12 cellular contexts compared by ENCODE assay signal in genomic region chrX:261167-261857, GRCh38. TPM values are rescaled to one million over a fixed set of nuclear protein-coding genes. Genes with fewer than 3 reads are reported as not detected.
A peak's percentile ranks its signal among the peaks of the same experiment; 100 is the strongest.
DNase-seq lines count a peak whose midpoint lies in the region; ATAC-seq and TF ChIP-seq lines count a peak whose summit lies in the region.
"Had no signal": no experiment of that assay in that cellular context is flagged by ENCODE, and none has a peak within 500 bp of the region (broad histone marks: within the 10 kb centered on the region; RNA-seq: fewer than 3 reads in every experiment).

No MANE protein-coding gene starts in this region.

- H3K27ac Mint-ChIP-seq in Calu3 (ENCODE audit: unreplicated experiment) (peak overlapping the region; percentile 94), immature natural killer cell (no peak overlapping the region)
- H3K27ac Mint-ChIP-seq: activated naive CD8-positive, alpha-beta T cell treated with anti-CD3 and anti-CD28 coated beads, Interleukin-2, amount 10 ng/mL, durations not matched to agents 7 days and 5 days had no signal

- H3K4me3 ChIP-seq in SJCRH30 = peak overlapping the region; percentile 29
- no peak overlapping the region for H3K4me3 ChIP-seq in cardiac muscle cell

- peak; percentile 48 for ATAC-seq in omental fat pad (ENCODE audit: low FRiP score)
- ATAC-seq in GM18498 (IDR thresholded peaks at IDR 0.05; ENCODE audit: unreplicated experiment) = no peak
- ATAC-seq: activated CD4-positive, CD25-positive, alpha-beta regulatory T cell treated with anti-CD3 and anti-CD28 coated beads, Interleukin-2, amount 50 U/mL, for 24 hours had no signal

- intact Hi-C loops in Calu3 (cut with micrococcal nuclease; ENCODE audit: unreplicated experiment) = no loop called here

- H3K9me3 Mint-ChIP-seq in Calu3 (ENCODE audit: low read depth, unreplicated experiment) = no peaks in the 10 kb centered on the region
- no peaks in the 10 kb centered on the region for H3K9me3 Mint-ChIP-seq in immature natural killer cell
- H3K9me3 Mint-ChIP-seq: activated naive CD8-positive, alpha-beta T cell treated with anti-CD3 and anti-CD28 coated beads, Interleukin-2, amount 10 ng/mL, durations not matched to agents 7 days and 5 days had no signal

- H3K27me3 Mint-ChIP-seq in Calu3 (ENCODE audit: unreplicated experiment) (no peaks in the 10 kb centered on the region), immature natural killer cell (ENCODE audit: low read depth in 3 of 3) (no peaks in the 10 kb centered on the region)
- H3K27me3 Mint-ChIP-seq: activated naive CD8-positive, alpha-beta T cell treated with anti-CD3 and anti-CD28 coated beads, Interleukin-2, amount 10 ng/mL, durations not matched to agents 7 days and 5 days had no signal

- TF ChIP-seq CTCF in Calu3 (IDR thresholded peaks at IDR 0.05; ENCODE audit: unreplicated experiment) (no peak), cardiac muscle cell (IDR thresholded peaks at IDR 0.05; ENCODE audit: low read depth, low read length) (peak; percentile 26), omental fat pad (IDR thresholded peaks at IDR 0.05) (no peak)

- BruUV-seq in Calu3 (replicated peaks; lab: Mats Ljungman, UMichigan) = no TSS peak

- H3K9me3 ChIP-seq in SJCRH30 (replicated peaks) (no peaks in the 10 kb centered on the region), cardiac muscle cell (ENCODE audit: low read depth) (no peaks in the 10 kb centered on the region)

- DNase-seq in Calu3 (peak; percentile 68), SJCRH30 (peak in 1 of 2 experiments; percentile 10), cardiac muscle cell (ENCODE audit: low read depth in 1 of 2, low spot score in 1 of 2) (peak in 1 of 2 donors; percentile 79), omental fat pad (ENCODE audit: low spot score) (no peak), NK-92 (lab: John Stamatoyannopoulos, UW; ENCODE audit: unreplicated experiment) (no peak), immature natural killer cell (no peak)
- DNase-seq in activated naive CD4-positive, alpha-beta T cell (lab: John Stamatoyannopoulos, UW) = no peak
- DNase-seq: activated naive CD8-positive, alpha-beta T cell treated with anti-CD3 and anti-CD28 coated beads, Interleukin-2, amount 10 ng/mL, durations not matched to agents 7 days and 5 days; NCI-H1436 treated with DMSO at 0.1 percent for 48 hours; stimulated activated CD4-positive, alpha-beta T cell treated with anti-CD3 and anti-CD28 coated beads, Interleukin-15, amount 100 ng/mL, for 24 hours had no signal

- H3K27me3 ChIP-seq in SJCRH30 = no peaks in the 10 kb centered on the region
- no peaks in the 10 kb centered on the region for H3K27me3 ChIP-seq in cardiac muscle cell

- H3K4me3 Mint-ChIP-seq in Calu3 (ENCODE audit: low read depth, unreplicated experiment) (peak overlapping the region; percentile 64), immature natural killer cell (no peak overlapping the region)
- H3K4me3 Mint-ChIP-seq: activated naive CD8-positive, alpha-beta T cell treated with anti-CD3 and anti-CD28 coated beads, Interleukin-2, amount 10 ng/mL, durations not matched to agents 7 days and 5 days had no signal

- H3K4me1 Mint-ChIP-seq in Calu3 (ENCODE audit: low read depth, unreplicated experiment) (peaks cover 36% of the 10 kb centered on the region), immature natural killer cell (peaks cover 0 to 4% of the 10 kb centered on the region in 2 donors)

- H3K27ac ChIP-seq in SJCRH30 (no peak overlapping the region), cardiac muscle cell (peak overlapping the region; percentile 64)

- no peaks in the 10 kb centered on the region for H3K4me1 ChIP-seq in SJCRH30
- H3K4me1 ChIP-seq in cardiac muscle cell (ENCODE audit: low read depth) = peaks cover 19% of the 10 kb centered on the region

- CTCF ChIA-PET in Calu3 (lab: Charles Lee) = no interaction called here

- no peaks in the 10 kb centered on the region for H3K36me3 ChIP-seq in SJCRH30
- no peaks in the 10 kb centered on the region for H3K36me3 ChIP-seq in cardiac muscle cell

- H3K36me3 Mint-ChIP-seq in Calu3 (ENCODE audit: insufficient read depth, unreplicated experiment) = peaks cover 15% of the 10 kb centered on the region
- no peaks in the 10 kb centered on the region for H3K36me3 Mint-ChIP-seq in immature natural killer cell
- H3K36me3 Mint-ChIP-seq: activated naive CD8-positive, alpha-beta T cell treated with anti-CD3 and anti-CD28 coated beads, Interleukin-2, amount 10 ng/mL, durations not matched to agents 7 days and 5 days had no signal

RNA-seq across cellular contexts. Expression of gene PLCXD1, which starts 19.9 kb away (rescaled TPM):
- total RNA-seq in Calu3 (2022) (19.1 and 23.2 TPM in 2 replicates), cardiac muscle cell (43.4 and 50.4 TPM in 2 replicates), omental fat pad (10 to 100 TPM; 12.8 to 32.3 (median 21.9) TPM)
- total RNA-seq in SJCRH30 (2014; rRNA removed; shearing (Covaris generic)) = 16.0 and 16.2 TPM in 2 replicates
- polyA plus RNA-seq in cardiac muscle cell (16.6 and 20.6 TPM in 2 replicates), immature natural killer cell (1 to 10 TPM; 1.2 to 7.5 (median 2.8) TPM)

RNA-seq across cellular contexts. Expression of gene GTPBP6, which starts 57.3 kb away (rescaled TPM):
- total RNA-seq in Calu3 (2022) (30.2 and 32.9 TPM in 2 replicates), cardiac muscle cell (54.5 and 60.9 TPM in 2 replicates), omental fat pad (10 to 100 TPM; 25.7 to 35.3 (median 34.0) TPM)
- total RNA-seq in SJCRH30 (2014; rRNA removed; shearing (Covaris generic)) = 29.6 and 37.0 TPM in 2 replicates
- polyA plus RNA-seq in cardiac muscle cell (59.2 and 79.2 TPM in 2 replicates), immature natural killer cell (10 to 100 TPM; 37.2 to 44.1 (median 41.4) TPM)
